In genomic region chr2:122363885-122364284, GRCh38 we compare ENCODE assay signal across 1 cellular context.
TF ChIP-seq lines count a peak whose summit lies in the region.

No MANE protein-coding gene starts in this region.

TF ChIP-seq in SK-N-SH treated with all-trans-retinoic acid at 6 μM for 48 hours, 23 proteins besides CTCF, POLR2A, EP300 and RAD21 (continued from another document):
- TF ChIP-seq CREB5 (CRISPR knock-in tag; IDR thresholded peaks at IDR 0.05; ENCODE audit: low read depth) = no peak
- no peak for TF ChIP-seq RARB (CRISPR knock-in tag; IDR thresholded peaks at IDR 0.05)
- no peak for TF ChIP-seq ARNTL (CRISPR knock-in tag; IDR thresholded peaks at IDR 0.05; ENCODE audit: borderline replicate concordance, low read depth)
- no peak for TF ChIP-seq SNAI2 (CRISPR knock-in tag; IDR thresholded peaks at IDR 0.05)
- no peak for TF ChIP-seq TOX (CRISPR knock-in tag; IDR thresholded peaks at IDR 0.05; ENCODE audit: borderline replicate concordance)
TF ChIP-seq in SK-N-SH treated with all-trans-retinoic acid at 6 μM for 48 hours: peak in this region for 0.
